ENCODE assay signal across 9 cellular contexts in genomic region chr5:134851307-134851923, GRCh38. TPM values are rescaled to one million over a fixed set of nuclear protein-coding genes. Genes with fewer than 3 reads are reported as not detected.
DNase-seq lines count a peak whose midpoint lies in the region; ATAC-seq, FAIRE-seq and TF ChIP-seq lines count a peak whose summit lies in the region.
"Had no signal": no experiment of that assay in that cellular context is flagged by ENCODE, and none has a peak within 500 bp of the region (broad histone marks: within the 10 kb centered on the region; RNA-seq: fewer than 3 reads in every experiment).

No MANE protein-coding gene starts in this region.

- no peaks in the 10 kb centered on the region for H3K27me3 Mint-ChIP-seq in activated CD4-positive, alpha-beta memory T cell treated with anti-CD3 and anti-CD28 coated beads, Interleukin-2, amount 10 ng/mL, durations not matched to agents 7 days and 5 days

- peaks cover 47% of the 10 kb centered on the region for H3K36me3 Mint-ChIP-seq in activated CD4-positive, alpha-beta memory T cell treated with anti-CD3 and anti-CD28 coated beads, Interleukin-2, amount 10 ng/mL, durations not matched to agents 7 days and 5 days (ENCODE audit: low read depth)

- H2AFZ ChIP-seq in ACC112 (ENCODE audit: low read length, unreplicated experiment) = no peak overlapping the region

- POLR2A ChIA-PET in activated CD4-positive, alpha-beta memory T cell treated with anti-CD3 and anti-CD28 coated beads, Interleukin-2, amount 10 ng/mL, durations not matched to agents 7 days and 5 days (lab: Charles Lee) = interaction anchor here (1.1 to 1.5 kb wide), 3 partner anchors 15 to 53 kb away, joined by 3 to 6 read pairs (median 3); partner anchors contain the start of gene TXNDC15

- CTCF ChIA-PET in activated CD4-positive, alpha-beta memory T cell treated with anti-CD3 and anti-CD28 coated beads, Interleukin-2, amount 10 ng/mL, durations not matched to agents 7 days and 5 days (lab: Charles Lee) = interaction anchor here (0.7 to 4.7 kb wide), 6 partner anchors 9 to 113 kb away, joined by 3 to 27 read pairs (median 4); partner anchors contain the start of genes CAMLG and PCBD2

- peaks cover 20% of the 10 kb centered on the region for H3K4me1 ChIP-seq in ACC112 (ENCODE audit: control insufficient read depth, insufficient read depth, low read length, unreplicated experiment)

- peak overlapping the region; percentile 55 for H3K27ac ChIP-seq in ACC112 (ENCODE audit: low read depth, low read length)

- no peak overlapping the region for H3K4me3 Mint-ChIP-seq in activated CD4-positive, alpha-beta memory T cell treated with anti-CD3 and anti-CD28 coated beads, Interleukin-2, amount 10 ng/mL, durations not matched to agents 7 days and 5 days

- TF ChIP-seq CTCF in GM12864 (IDR thresholded peaks at IDR 0.05; ENCODE audit: low read depth, low read length, missing control alignments) = peak; percentile 46
- peak; percentile 82 for TF ChIP-seq CTCF in fibroblast of pulmonary artery (IDR thresholded peaks at IDR 0.05; ENCODE audit: low read length, missing control alignments)

- DNase-seq in GM12864 (ENCODE audit: low read depth) (no peak), RKO (ENCODE audit: low spot score) (peak; percentile 70), fibroblast of pulmonary artery (ENCODE audit: low read depth) (peak; percentile 67), frontal cortex (ENCODE audit: low spot score in 2 of 2) (no peak)
- no peak for DNase-seq in activated T-cell treated with anti-CD3 and anti-CD28 coated beads, Interleukin-2, amount 50 U/mL, for 1 hour
- DNase-seq in activated CD4-positive, alpha-beta memory T cell treated with anti-CD3 and anti-CD28 coated beads, Interleukin-2, amount 10 ng/mL, durations not matched to agents 7 days and 5 days = no peak
- DNase-seq: activated gamma-delta T cell had no signal

- no peaks in the 10 kb centered on the region for H3K9me3 Mint-ChIP-seq in activated CD4-positive, alpha-beta memory T cell treated with anti-CD3 and anti-CD28 coated beads, Interleukin-2, amount 10 ng/mL, durations not matched to agents 7 days and 5 days

- H3K27me3 ChIP-seq in ACC112 (ENCODE audit: insufficient read depth, low read length) = no peaks in the 10 kb centered on the region

- no peak for ATAC-seq in GM21423 (IDR thresholded peaks at IDR 0.05; ENCODE audit: unreplicated experiment)

- FAIRE-seq in frontal cortex (lab: Jason Lieb, UNC) = no peak

- H3K4me1 Mint-ChIP-seq in activated CD4-positive, alpha-beta memory T cell treated with anti-CD3 and anti-CD28 coated beads, Interleukin-2, amount 10 ng/mL, durations not matched to agents 7 days and 5 days = peaks cover 52% of the 10 kb centered on the region

- H3K36me3 ChIP-seq in ACC112 (ENCODE audit: insufficient read depth, low read length) = peaks cover 23% of the 10 kb centered on the region

- H3K4me3 ChIP-seq in ACC112 (ENCODE audit: low read depth, low read length) (no peak overlapping the region), GM12864 (ENCODE audit: low read depth, low read length) (no peak overlapping the region), fibroblast of pulmonary artery (replicated peaks; ENCODE audit: low read depth, low read length) (no peak overlapping the region)

- no peak overlapping the region for H3K27ac Mint-ChIP-seq in activated CD4-positive, alpha-beta memory T cell treated with anti-CD3 and anti-CD28 coated beads, Interleukin-2, amount 10 ng/mL, durations not matched to agents 7 days and 5 days

- H3K79me2 ChIP-seq in ACC112 (ENCODE audit: control insufficient read depth, insufficient read depth, low read length, unreplicated experiment) = peaks cover 51% of the 10 kb centered on the region

RNA-seq across cellular contexts. Expression of gene C5orf24, which starts 5.6 kb away (rescaled TPM):
- 90.5 TPM for total RNA-seq in frontal cortex
- 10 to 100 TPM; 32.3 to 32.5 TPM for total RNA-seq in activated CD4-positive, alpha-beta memory T cell treated with anti-CD3 and anti-CD28 coated beads, Interleukin-2, amount 10 ng/mL, durations not matched to agents 7 days and 5 days

RNA-seq across cellular contexts. Expression of gene TXNDC15, which starts 22.8 kb away (rescaled TPM):
- total RNA-seq in frontal cortex = 108 TPM
- total RNA-seq in activated CD4-positive, alpha-beta memory T cell treated with anti-CD3 and anti-CD28 coated beads, Interleukin-2, amount 10 ng/mL, durations not matched to agents 7 days and 5 days = 10 to 100 TPM; 51.0 to 56.9 TPM

RNA-seq across cellular contexts. Expression of gene PCBD2, which starts 53.5 kb away (rescaled TPM):
- total RNA-seq in frontal cortex = 4.5 TPM
- total RNA-seq in activated CD4-positive, alpha-beta memory T cell treated with anti-CD3 and anti-CD28 coated beads, Interleukin-2, amount 10 ng/mL, durations not matched to agents 7 days and 5 days = 10 to 100 TPM; 13.6 to 14.7 TPM

Comparison
In these comparisons a context has a peak if more than half of its experiments do, and no peak if none do; other contexts are left out.
1. DNase-seq: peak in RKO (single experiment) and fibroblast of pulmonary artery (single experiment); none in GM12864 (single experiment), frontal cortex (0 of 2), activated T-cell treated with anti-CD3 and anti-CD28 coated beads, Interleukin-2, amount 50 U/mL, for 1 hour (single experiment) and activated CD4-positive, alpha-beta memory T cell treated with anti-CD3 and anti-CD28 coated beads, Interleukin-2, amount 10 ng/mL, durations not matched to agents 7 days and 5 days (single experiment).